ENCODE assay signal across 33 cellular contexts in genomic region chr3:134847349-134847748, GRCh38.
DNase-seq lines count a peak whose midpoint lies in the region; ATAC-seq, FAIRE-seq and TF ChIP-seq lines count a peak whose summit lies in the region.
"Had no signal": no experiment of that assay in that cellular context is flagged by ENCODE, and none has a peak within 500 bp of the region (broad histone marks: within the 10 kb centered on the region; RNA-seq: fewer than 3 reads in every experiment).

No MANE protein-coding gene starts in this region.

- H3K27ac ChIP-seq in ACC112 (ENCODE audit: low read depth, low read length): no peak overlapping the region
- H3K27ac ChIP-seq in RWPE2 (ENCODE audit: poor library complexity, severe bottlenecking): peak overlapping the region; percentile 86
- H3K27ac ChIP-seq: cardiac muscle cell, colonic mucosa, esophagus muscularis mucosa, gastrocnemius medialis had no signal

- H3K27me3 ChIP-seq in ACC112 (ENCODE audit: insufficient read depth, low read length) (no peaks in the 10 kb centered on the region), RWPE2 (ENCODE audit: insufficient read depth, poor library complexity, severe bottlenecking) (no peaks in the 10 kb centered on the region)
- H3K27me3 ChIP-seq: BE2C, cardiac muscle cell, colonic mucosa, esophagus muscularis mucosa, gastrocnemius medialis had no signal

- peak; percentile 42 for FAIRE-seq in GM19239 (lab: Jason Lieb, UNC)
- FAIRE-seq: G401.6, TTC549 had no signal

- no peak for DNase-seq in GM19239 (ENCODE audit: insufficient read length, low spot score)
- no peak for DNase-seq in RWPE2 (ENCODE audit: low spot score)
- DNase-seq in fibroblast of peridontal ligament (ENCODE audit: extremely low read depth): peak; percentile 2
- DNase-seq in NCI-H774 (lab: John Stamatoyannopoulos, UW): no peak
- no peak for DNase-seq in NOMO-1 (lab: John Stamatoyannopoulos, UW; ENCODE audit: unreplicated experiment in 2 of 2)
- DNase-seq in stimulated activated CD4-positive, alpha-beta T cell treated with anti-CD3 and anti-CD28 coated beads, Interleukin-2, amount 100 ng/mL, for 48 hours: no peak
- DNase-seq: activated CD4-positive, alpha-beta T cell treated with anti-CD3 and anti-CD28 coated beads, Interleukin-2, amount 50 U/mL, for 4 hours; activated CD8-positive, alpha-beta memory T cell treated with anti-CD3 and anti-CD28 coated beads, Interleukin-2, amount 10 ng/mL, durations not matched to agents 7 days and 5 days; activated gamma-delta T cell; activated naive CD8-positive, alpha-beta T cell treated with anti-CD3 and anti-CD28 coated beads for 36 hours; activated T-cell treated with anti-CD3 and anti-CD28 coated beads, Interleukin-2, amount 50 U/mL, for 4 hours; aorta; BE2C; CD8-positive, alpha-beta memory T cell; colonic mucosa; effector memory CD4-positive, alpha-beta T cell; gastrocnemius medialis; HCEC 1CT; hypothalamus; Karpas-422; NCI-H1436 treated with DMSO at 0.1 percent for 48 hours; NCI-H2107; NCI-H345; occipital lobe; stimulated activated naive CD4-positive, alpha-beta T cell; T-helper 17 cell had no signal

- H3K4me3 ChIP-seq in ACC112 (ENCODE audit: low read depth, low read length) (no peak overlapping the region), RWPE2 (ENCODE audit: severe bottlenecking) (no peak overlapping the region)
- H3K4me3 ChIP-seq: cardiac muscle cell, colonic mucosa, esophagus muscularis mucosa, gastrocnemius medialis, lung had no signal

- peaks cover 4% of the 10 kb centered on the region for H3K4me1 ChIP-seq in ACC112 (ENCODE audit: control insufficient read depth, insufficient read depth, low read length, unreplicated experiment)
- H3K4me1 ChIP-seq in RWPE2 (ENCODE audit: insufficient read depth, poor library complexity, severe bottlenecking): peaks cover 15% of the 10 kb centered on the region
- H3K4me1 ChIP-seq: BE2C, colonic mucosa had no signal

- peak overlapping the region; percentile 14 for H2AFZ ChIP-seq in ACC112 (ENCODE audit: low read length, unreplicated experiment)

- peak; percentile 3; the same call in 1 of the 3 replicates for ATAC-seq in RWPE2 (ENCODE audit: low read depth)
- ATAC-seq: activated CD8-positive, alpha-beta memory T cell treated with anti-CD3 and anti-CD28 coated beads, Interleukin-2, amount 10 ng/mL, durations not matched to agents 7 days and 5 days; activated T-cell treated with anti-CD3 and anti-CD28 coated beads, Interleukin-2, amount 50 U/mL, for 4 hours; natural killer cell treated with Interleukin-12 subunit alpha and Interleukin-12 subunit beta and Interleukin-15 and Interleukin-18, amount 100 ng/mL, for 72 hours; T-helper 17 cell had no signal

- no peaks in the 10 kb centered on the region for H3K79me2 ChIP-seq in ACC112 (ENCODE audit: control insufficient read depth, insufficient read depth, low read length, unreplicated experiment)

- no peak for TF ChIP-seq CTCF in RWPE2 (IDR thresholded peaks at IDR 0.05; ENCODE audit: poor library complexity, severe bottlenecking)

- H3K36me3 ChIP-seq in ACC112 (ENCODE audit: insufficient read depth, low read length) (no peaks in the 10 kb centered on the region), RWPE2 (ENCODE audit: low read depth) (no peaks in the 10 kb centered on the region)
- H3K36me3 ChIP-seq: BE2C, cardiac muscle cell, colonic mucosa, esophagus muscularis mucosa, gastrocnemius medialis had no signal

- no peaks in the 10 kb centered on the region for H3K9me3 ChIP-seq in RWPE2 (ENCODE audit: severe bottlenecking)
- H3K9me3 ChIP-seq: BE2C, colonic mucosa, gastrocnemius medialis had no signal
